Comparison of ENCODE assay signal across 19 cellular contexts in genomic region chr3:151768393-151768930, GRCh38. TPM values are rescaled to one million over a fixed set of nuclear protein-coding genes. Genes with fewer than 3 reads are reported as not detected.
A peak's percentile ranks its signal among the peaks of the same experiment; 100 is the strongest.
DNase-seq lines count a peak whose midpoint lies in the region; ATAC-seq, FAIRE-seq and TF ChIP-seq lines count a peak whose summit lies in the region.
"Had no signal": no experiment of that assay in that cellular context is flagged by ENCODE, and none has a peak within 500 bp of the region (broad histone marks: within the 10 kb centered on the region; RNA-seq: fewer than 3 reads in every experiment).

No MANE protein-coding gene starts in this region.

- DNase-seq in A549 (ENCODE audit: low read depth in 1 of 2, low spot score in 1 of 2) (peak in 1 of 2 experiments; percentile 63), Calu3 (no peak), RPMI8226 (peak; percentile 19), DMS 273 treated with DMSO at 0.1 percent for 48 hours (lab: John Stamatoyannopoulos, UW) (no peak), foreskin fibroblast (no peak), lower lobe of right lung (no peak)
- DNase-seq: NCI-H1092 treated with DMSO at 0.1 percent for 48 hours, NCI-H187, NCI-H2171, SJCRH30 had no signal

- intact Hi-C loops in Calu3 (cut with micrococcal nuclease; ENCODE audit: unreplicated experiment) (no loop called here), lower lobe of right lung (cut with DNase I) (no loop called here)

- no peak for TF ChIP-seq RAD21 in A549 (conservative IDR thresholded peaks at IDR 0.05 in 1 of 2, IDR thresholded peaks at IDR 0.05 in 1 of 2)

- POLR2A ChIA-PET in A549 (lab: Yijun Ruan, JAX), result interaction anchor here (0.7 to 2.2 kb wide), 2 partner anchors 69 to 535 kb away, joined by 3 to 5 read pairs; no protein-coding TSS in a partner anchor

- no peak overlapping the region for H3K4me3 Mint-ChIP-seq in Calu3 (ENCODE audit: low read depth, unreplicated experiment)

- no peaks in the 10 kb centered on the region for H3K36me3 ChIP-seq in mucosa of stomach (ENCODE audit: control insufficient read depth, insufficient read depth, low read length)
- H3K36me3 ChIP-seq in lower lobe of right lung, result no peaks in the 10 kb centered on the region
- H3K36me3 ChIP-seq: BLaER1 treated with 17β-estradiol and CSF1 and Interleukin-3, amounts not matched to agents 10 nM and 100 nM; HAP-1; SJCRH30 had no signal

- ATAC-seq in A549, result peak in 1 of 2 experiments; percentile 22; a peak in 1 of 6 replicates
- no peak for ATAC-seq in GM21423 (IDR thresholded peaks at IDR 0.05; ENCODE audit: unreplicated experiment)
- no peak for ATAC-seq in lower lobe of right lung

- peak overlapping the region; percentile 68 for H3K9ac ChIP-seq in mucosa of stomach (ENCODE audit: low read length)
- H3K9ac ChIP-seq: BLaER1 treated with 17β-estradiol and CSF1 and Interleukin-3, amounts not matched to agents 10 nM and 100 nM had no signal

- peak overlapping the region; percentile 81 to 83 for H3K27ac ChIP-seq in A549
- no peak overlapping the region for H3K27ac ChIP-seq in lower lobe of right lung
- H3K27ac ChIP-seq: BLaER1 treated with 17β-estradiol and CSF1 and Interleukin-3, amounts not matched to agents 10 nM and 100 nM; SJCRH30 had no signal

- no peak for TF ChIP-seq EP300 in A549 (IDR thresholded peaks at IDR 0.05)

- H3K4me1 ChIP-seq in A549 (peaks cover 42% of the 10 kb centered on the region), mucosa of stomach (ENCODE audit: control insufficient read depth, insufficient read depth, low read length) (peaks cover 20% of the 10 kb centered on the region), lower lobe of right lung (peaks cover 27% of the 10 kb centered on the region)
- H3K4me1 ChIP-seq: SJCRH30 had no signal

- H3K4me2 ChIP-seq in A549, result peak overlapping the region; percentile 89

- H3K27me3 Mint-ChIP-seq in Calu3 (ENCODE audit: unreplicated experiment), result no peaks in the 10 kb centered on the region

- 8% methylated on average over 1 of the region's 1 CpG for WGBS in A549 (ENCODE audit: missing lambda C conversion rate)

- H3K9me3 Mint-ChIP-seq in Calu3 (ENCODE audit: low read depth, unreplicated experiment), result peaks cover 3% of the 10 kb centered on the region

- BruUV-seq in Calu3 (replicated peaks; lab: Mats Ljungman, UMichigan), result no TSS peak

- CTCF ChIA-PET in A549 (lab: Yijun Ruan, JAX), result interaction anchor here (0.7 to 1.8 kb wide), 4 partner anchors 8 to 300 kb away, joined by 3 to 4 read pairs (median 4); no protein-coding TSS in a partner anchor
- CTCF ChIA-PET in Calu3 (lab: Charles Lee), result interaction anchor here (0.7 to 1.1 kb wide), 2 partner anchors 329 to 939 kb away, joined by 3 read pairs; no protein-coding TSS in a partner anchor

- no peak for FAIRE-seq in A549 (lab: Jason Lieb, UNC)
- FAIRE-seq: GM18507 had no signal

- peak overlapping the region; percentile 63 for H3K27ac Mint-ChIP-seq in Calu3 (ENCODE audit: unreplicated experiment)

- peak overlapping the region; percentile 69 for H3K4me3 ChIP-seq in A549
- no peak overlapping the region for H3K4me3 ChIP-seq in mucosa of stomach (ENCODE audit: low read length)
- no peak overlapping the region for H3K4me3 ChIP-seq in foreskin fibroblast (ENCODE audit: low read depth in 1 of 2, low read length in 2 of 2)
- no peak overlapping the region for H3K4me3 ChIP-seq in lower lobe of right lung
- H3K4me3 ChIP-seq: BLaER1 treated with 17β-estradiol and CSF1 and Interleukin-3, amounts not matched to agents 10 nM and 100 nM; HAP-1; SJCRH30 had no signal

- TF ChIP-seq CTCF in A549 (IDR thresholded peaks at IDR 0.05), result no peak
- no peak for TF ChIP-seq CTCF in Calu3 (IDR thresholded peaks at IDR 0.05; ENCODE audit: unreplicated experiment)
- no peak for TF ChIP-seq CTCF in foreskin fibroblast (IDR thresholded peaks at IDR 0.05; ENCODE audit: low read depth, low read length)
- TF ChIP-seq CTCF in lower lobe of right lung (IDR thresholded peaks at IDR 0.05), result no peak

- no peaks in the 10 kb centered on the region for H3K27me3 ChIP-seq in mucosa of stomach (ENCODE audit: control insufficient read depth, insufficient read depth, low read length)
- H3K27me3 ChIP-seq in lower lobe of right lung (ENCODE audit: low read depth), result no peaks in the 10 kb centered on the region
- H3K27me3 ChIP-seq: BLaER1 treated with 17β-estradiol and CSF1 and Interleukin-3, amounts not matched to agents 10 nM and 100 nM; SJCRH30 had no signal

- no peak for TF ChIP-seq POLR2A in A549 (IDR thresholded peaks at IDR 0.05; ENCODE audit: low read length)

- H3K4me1 Mint-ChIP-seq in Calu3 (ENCODE audit: low read depth, unreplicated experiment), result peaks cover 68% of the 10 kb centered on the region

- peaks cover 5% of the 10 kb centered on the region for H3K36me3 Mint-ChIP-seq in Calu3 (ENCODE audit: insufficient read depth, unreplicated experiment)

- H3K9me3 ChIP-seq in A549 (peaks cover 7% of the 10 kb centered on the region; the same call in 2 of the 3 replicates), mucosa of stomach (ENCODE audit: control insufficient read depth, low read length) (no peaks in the 10 kb centered on the region), lower lobe of right lung (no peaks in the 10 kb centered on the region)
- H3K9me3 ChIP-seq: BLaER1 treated with 17β-estradiol and CSF1 and Interleukin-3, amounts not matched to agents 10 nM and 100 nM; HAP-1; SJCRH30 had no signal

TF ChIP-seq in A549, 52 proteins besides CTCF, POLR2A, EP300 and RAD21:
- peak; percentile 66; the same call in 1 of the 2 replicates for TF ChIP-seq HOXA7 (CRISPR knock-in tag; IDR thresholded peaks at IDR 0.05)
- TF ChIP-seq MAX (IDR thresholded peaks at IDR 0.05), result no peak
- TF ChIP-seq REST (IDR thresholded peaks at IDR 0.05), result peak; percentile 15; the same call in 1 of the 2 replicates
- 0 out of 5 replicates have a peak, but pooled peaks of 1 of the 2 experiments have one; percentile 21 for TF ChIP-seq JUN (IDR thresholded peaks at IDR 0.05)
- TF ChIP-seq FOSB (CRISPR knock-in tag; IDR thresholded peaks at IDR 0.05), result 0 out of 2 replicates have a peak, but pooled peaks have one; percentile 65

RNA-seq across cellular contexts. Expression of gene AADACL2, which starts 34.7 kb away (rescaled TPM):
- not detected in 2 replicates for polyA plus RNA-seq in A549 (2011; rRNA removed)
- polyA plus RNA-seq in A549 (2012; cell fraction: cytosol; rRNA removed), result not detected in 2 replicates
- polyA plus RNA-seq in A549 (2012; cell fraction: nucleus; rRNA removed), result not detected in 2 replicates
- polyA plus RNA-seq in A549 (2017; fragmentation: RNase III; extraction: RNeasy Plus Mini Kit Qiagen cat#74134 plus additional on column Dnase treatment), result not detected in 3 replicates
- polyA minus RNA-seq in A549 (2011; rRNA and poly(A)+ RNA removed), result not detected in 2 replicates
- total RNA-seq in Calu3 (2022), result not detected in 2 replicates
- 0.21 TPM for total RNA-seq in lower lobe of right lung
- total RNA-seq: NCI-H460; RPMI7951; SJCRH30; T-helper 1 cell treated with Interleukin-12 subunit alpha and Interleukin-12 subunit beta and Interleukin-4 antibody, amounts not matched to agents 30 ng/mL and 1 ng/mL, for 36 hours had no signal
- polyA plus RNA-seq: AG04450 had no signal

RNA-seq across cellular contexts. Expression of gene AADAC, which starts 45.5 kb away (rescaled TPM):
- polyA plus RNA-seq in A549 (2011; rRNA removed) (35.7 and 45.0 TPM in 2 replicates), A549 (2017; fragmentation: RNase III; extraction: RNeasy Plus Mini Kit Qiagen cat#74134 plus additional on column Dnase treatment) (12.7 to 17.0 TPM (median 15.3 TPM) in 3 replicates)
- 4.3 TPM in 2 replicates for polyA plus RNA-seq in A549 (2012; cell fraction: cytosol; rRNA removed)
- polyA plus RNA-seq in A549 (2012; cell fraction: nucleus; rRNA removed), result 12.7 and 22.0 TPM in 2 replicates
- 4.0 and 4.5 TPM in 2 replicates for polyA minus RNA-seq in A549 (2011; rRNA and poly(A)+ RNA removed)
- total RNA-seq in Calu3 (2022) (0.91 TPM in 1 of 2 replicates, not detected in the other), lower lobe of right lung (5.6 TPM)
- total RNA-seq: SJCRH30; T-helper 1 cell treated with Interleukin-12 subunit alpha and Interleukin-12 subunit beta and Interleukin-4 antibody, amounts not matched to agents 30 ng/mL and 1 ng/mL, for 36 hours had no signal
- polyA plus RNA-seq: AG04450 had no signal
